ENCODE assay signal across 8 cellular contexts in the genomic region with DNA sequence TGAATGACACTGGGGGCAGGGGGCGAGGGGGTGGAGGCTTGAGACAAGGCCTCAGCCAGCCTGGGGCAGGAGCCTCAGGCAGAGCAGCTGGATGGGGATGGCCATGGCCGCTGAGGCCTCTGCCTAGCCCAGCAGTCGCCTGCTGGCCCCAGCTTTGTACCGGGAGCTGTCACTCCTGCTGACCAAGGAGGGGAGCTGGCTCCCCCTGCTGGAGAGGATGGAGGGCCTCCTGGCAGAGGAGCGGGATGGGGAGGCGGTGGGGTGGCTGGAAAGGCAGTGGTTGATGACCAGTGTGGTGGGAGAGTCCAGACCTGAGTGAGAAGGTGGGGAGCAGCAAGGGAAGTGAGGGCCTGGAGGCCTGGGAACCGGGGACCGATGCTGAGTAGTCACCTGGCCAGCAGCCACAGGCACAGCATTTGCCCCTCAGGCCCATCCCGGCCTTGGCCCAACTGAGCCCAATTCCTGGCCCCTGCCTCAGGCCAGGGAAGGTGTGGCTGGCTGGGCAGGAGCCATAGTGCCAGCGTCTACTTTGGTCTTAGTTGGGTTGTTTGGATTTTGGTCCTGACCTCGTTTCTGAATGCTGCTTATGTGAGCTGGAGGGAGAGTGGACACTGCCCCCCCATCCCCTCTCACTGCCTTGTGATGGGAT. TPM values are rescaled to one million over a fixed set of nuclear protein-coding genes. Genes with fewer than 3 reads are reported as not detected.
DNase-seq lines count a peak whose midpoint lies in the region; ATAC-seq and TF ChIP-seq lines count a peak whose summit lies in the region.

No MANE protein-coding gene starts in this region.

- in situ Hi-C loops in GM13977 (cut with MboI; ENCODE audit: low pct_unique_long_range_greater_than_20kb, low sequenced_read_pairs, unreplicated experiment), result no loop called here

- no peaks in the 10 kb centered on the region; the same call in 1 of the 2 replicates for H3K9me3 ChIP-seq in AG04450 (ENCODE audit: control insufficient read depth, insufficient read depth, low read length)
- H3K9me3 ChIP-seq in thoracic aorta, result no peaks in the 10 kb centered on the region

- H3K4me1 ChIP-seq in thoracic aorta (ENCODE audit: control insufficient read depth in 1 of 2, low read depth in 2 of 2), result peaks cover 31 to 59% of the 10 kb centered on the region in 2 donors

- POLR2A ChIA-PET in AG04450 (lab: Yijun Ruan, JAX), result interaction anchor here (0.7 to 1.7 kb wide), 2 partner anchors 32 to 67 kb away, joined by 4 read pairs; no protein-coding TSS in a partner anchor

- CTCF ChIA-PET in AG04450 (lab: Charles Lee), result interaction anchor here (0.6 to 3.5 kb wide), 18 partner anchors 9 to 164 kb away, joined by 3 to 33 read pairs (median 6); a partner anchor contains a TSS

- H3K27me3 ChIP-seq in AG04450 (ENCODE audit: control insufficient read depth, insufficient read depth, low read length) (no peaks in the 10 kb centered on the region), thoracic aorta (replicated peaks; ENCODE audit: insufficient read depth) (no peaks in the 10 kb centered on the region)

- TF ChIP-seq CTCF in AG04450 (IDR thresholded peaks at IDR 0.05; ENCODE audit: low read depth, low read length) (peak; percentile 88), GM13977 (IDR thresholded peaks at IDR 0.05; ENCODE audit: extremely low read depth, insufficient read depth, missing control alignments) (peak; percentile 88), foreskin fibroblast (IDR thresholded peaks at IDR 0.05; ENCODE audit: low read depth, low read length) (peak; percentile 96), thoracic aorta (IDR thresholded peaks at IDR 0.05) (peak; percentile 93)

- ATAC-seq in thoracic aorta (ENCODE audit: insufficient number of reproducible peaks, low FRiP score, low read depth), result peak; percentile 82
- no peak for ATAC-seq in HG02885 (IDR thresholded peaks at IDR 0.05; ENCODE audit: poor library complexity, unreplicated experiment)

- DNase-seq in AG04450 (ENCODE audit: low read depth, low spot score) (peak; percentile 45), GM13977 (ENCODE audit: low spot score) (peak; percentile 81), RPMI8226 (peak; percentile 76), foreskin fibroblast (peak; percentile 61 to 90), nucleus accumbens (lab: John Stamatoyannopoulos, UW) (peak in 43 of 56 donors; percentile 5 to 79 (median 35)), thoracic aorta (ENCODE audit: low spot score) (peak; percentile 55)
- DNase-seq in activated effector memory CD4-positive, alpha-beta T cell treated with anti-CD3 and anti-CD28 coated beads, Interleukin-2, amount 50 U/mL, for 16 hours, result peak; percentile 85

- H3K36me3 ChIP-seq in thoracic aorta, result peaks cover 31% of the 10 kb centered on the region

- no peak overlapping the region for H3K27ac ChIP-seq in AG04450 (ENCODE audit: low read depth, low read length)
- peak overlapping the region; percentile 86 to 91 for H3K27ac ChIP-seq in thoracic aorta

- no peak overlapping the region for H3K4me3 ChIP-seq in AG04450 (ENCODE audit: low read depth, low read length)
- H3K4me3 ChIP-seq in foreskin fibroblast (ENCODE audit: low read depth in 1 of 2, low read length in 2 of 2), result no peak overlapping the region
- H3K4me3 ChIP-seq in thoracic aorta, result no peak overlapping the region

RNA-seq across cellular contexts. Expression of a gene that starts 6.0 kb away (rescaled TPM):
- 0.63 and 1.1 TPM in 2 replicates for polyA plus RNA-seq in AG04450 (2011; rRNA removed)
- polyA minus RNA-seq in AG04450 (2011; rRNA and poly(A)+ RNA removed), result 0.09 and 0.32 TPM in 2 replicates
- total RNA-seq in thoracic aorta, result 10 to 100 TPM; 16.8 to 43.2 TPM

Comparison
In these comparisons a context has a peak if more than half of its experiments do, and no peak if none do; other contexts are left out.
1. DNase-seq: peak in every context shown above with its lines; median percentile 85 in activated effector memory CD4-positive, alpha-beta T cell treated with anti-CD3 and anti-CD28 coated beads, Interleukin-2, amount 50 U/mL, for 16 hours; 81 in GM13977; 76 in RPMI8226; 76 in foreskin fibroblast; 55 in thoracic aorta; 45 in AG04450; 35 in nucleus accumbens.